23 cellular contexts compared by ENCODE assay signal in genomic region chr1:20726107-20726911, GRCh38. TPM values are rescaled to one million over a fixed set of nuclear protein-coding genes. Genes with fewer than 3 reads are reported as not detected.
A peak's percentile ranks its signal among the peaks of the same experiment; 100 is the strongest.
DNase-seq lines count a peak whose midpoint lies in the region; ATAC-seq and TF ChIP-seq lines count a peak whose summit lies in the region.
"Had no signal": no experiment of that assay in that cellular context is flagged by ENCODE, and none has a peak within 500 bp of the region (broad histone marks: within the 10 kb centered on the region; RNA-seq: fewer than 3 reads in every experiment).

No MANE protein-coding gene starts in this region.

- TF ChIP-seq POLR2A in sigmoid colon (IDR thresholded peaks at IDR 0.05) = no peak

- H3K4me1 ChIP-seq in SK-N-SH (ENCODE audit: control insufficient read depth in 1 of 2, insufficient read depth in 2 of 2, low read depth in 1 of 2, low read length in 1 of 2) (peaks cover 0 to 2% of the 10 kb centered on the region in 2 experiments; a peak in 1 of 4 replicates), sigmoid colon (peaks cover 0 to 2% (median 1%) of the 10 kb centered on the region in 4 donors)
- H3K4me1 ChIP-seq: BE2C, psoas muscle had no signal

- 95% methylated on average over 10 of the region's 25 CpGs for WGBS in SK-N-SH (ENCODE audit: low lambda C conversion rate)
- 70 to 87% methylated on average over 25 of the region's 25 CpGs for WGBS in sigmoid colon, 2 donors

- H3K27me3 ChIP-seq in SK-N-SH (ENCODE audit: insufficient read depth) = no peaks in the 10 kb centered on the region
- H3K27me3 ChIP-seq in sigmoid colon = peaks cover 3 to 16% (median 4%) of the 10 kb centered on the region in 3 donors
- H3K27me3 ChIP-seq: BE2C, thyroid gland had no signal

- CTCF ChIA-PET in SK-N-SH (lab: Yijun Ruan, JAX) = interaction anchor here (1.7 kb wide), 2 partner anchors 24 to 29 kb away, joined by 5 to 15 read pairs; no protein-coding TSS in a partner anchor

- no peak overlapping the region for H3K4me3 ChIP-seq in SK-N-SH (ENCODE audit: low read depth in 2 of 2, low read length in 1 of 2)
- no peak overlapping the region for H3K4me3 ChIP-seq in sigmoid colon
- H3K4me3 ChIP-seq: hepatocyte, psoas muscle, skin epidermis, thyroid gland had no signal

- no peak for TF ChIP-seq EP300 in SK-N-SH (IDR thresholded peaks at IDR 0.05; ENCODE audit: borderline replicate concordance in 1 of 2, low read depth in 1 of 2, low read length in 1 of 2)
- TF ChIP-seq EP300 in sigmoid colon (IDR thresholded peaks at IDR 0.05) = no peak

- H3K4me2 ChIP-seq in SK-N-SH = no peak overlapping the region
- H3K4me2 ChIP-seq: hepatocyte had no signal

- no peak overlapping the region for H2AFZ ChIP-seq in SK-N-SH (ENCODE audit: low read depth)
- H2AFZ ChIP-seq: hepatocyte had no signal

- H3K27ac ChIP-seq in SK-N-SH (ENCODE audit: low read depth in 2 of 2, low read length in 1 of 2) (no peak overlapping the region), sigmoid colon (no peak overlapping the region)
- H3K27ac ChIP-seq: hepatocyte, psoas muscle, skin epidermis, thyroid gland had no signal

- no peak for TF ChIP-seq RAD21 in SK-N-SH (IDR thresholded peaks at IDR 0.05; ENCODE audit: low read length)

- POLR2A ChIA-PET in SK-N-SH (lab: Yijun Ruan, JAX) = no interaction called here

- H3K9me2 ChIP-seq in SK-N-SH = no peaks in the 10 kb centered on the region

- no peaks in the 10 kb centered on the region for H4K20me1 ChIP-seq in SK-N-SH (ENCODE audit: insufficient read depth)

- no peaks in the 10 kb centered on the region for H3K9me3 ChIP-seq in SK-N-SH
- no peaks in the 10 kb centered on the region for H3K9me3 ChIP-seq in sigmoid colon
- H3K9me3 ChIP-seq: BE2C, psoas muscle, thyroid gland had no signal

- H3K36me3 ChIP-seq in SK-N-SH (replicated peaks in 1 of 2; ENCODE audit: control insufficient read depth in 1 of 2, insufficient read depth in 2 of 2, low read length in 1 of 2) (no peaks in the 10 kb centered on the region), sigmoid colon (no peaks in the 10 kb centered on the region)
- H3K36me3 ChIP-seq: BE2C, thyroid gland had no signal

- intact Hi-C loops in sigmoid colon (cut with DNase I) = no loop called here

- no peaks in the 10 kb centered on the region; the same call in 1 of the 2 replicates for H3K79me2 ChIP-seq in SK-N-SH (ENCODE audit: insufficient read depth)
- H3K79me2 ChIP-seq: hepatocyte had no signal

- ATAC-seq in SK-N-SH treated with all-trans-retinoic acid at 6 μM for 48 hours = no peak
- no peak for ATAC-seq in HG03039 (IDR thresholded peaks at IDR 0.05; ENCODE audit: unreplicated experiment)
- ATAC-seq: psoas muscle had no signal

- peak; percentile 21 for DNase-seq in SK-N-SH
- DNase-seq in NCI-H345 (lab: John Stamatoyannopoulos, UW) = peak; percentile 95
- DNase-seq in islet precursor cell = peak; percentile 49
- peak; percentile 62 for DNase-seq in sigmoid colon
- DNase-seq in NCI-H2081 (lab: John Stamatoyannopoulos, UW) = no peak
- DNase-seq in SIG-M5 (lab: John Stamatoyannopoulos, UW) = no peak
- DNase-seq: 8988T; activated CD4-positive, alpha-beta T cell treated with anti-CD3 and anti-CD28 coated beads, Interleukin-2, amount 50 U/mL, for 48 hours; activated T-cell treated with anti-CD3 and anti-CD28 coated beads, Interleukin-2, amount 50 U/mL, for 48 hours; BE2C; cerebellar nuclear complex; foreskin fibroblast; HFFc6; immature natural killer cell; NCI-H524; stimulated activated naive CD4-positive, alpha-beta T cell treated with Interleukin-2 at 50 U/mL for 16 hours had no signal

- no peak overlapping the region for H3K9ac ChIP-seq in SK-N-SH

- no peak for TF ChIP-seq CTCF in SK-N-SH (IDR thresholded peaks at IDR 0.05)
- TF ChIP-seq CTCF in sigmoid colon (IDR thresholded peaks at IDR 0.05) = no peak

- no peaks in the 10 kb centered on the region for H3F3A ChIP-seq in SK-N-SH (replicated peaks; ENCODE audit: insufficient read depth)

TF ChIP-seq in SK-N-SH, 30 proteins besides CTCF, POLR2A, EP300 and RAD21:
- TF ChIP-seq FOXM1 (IDR thresholded peaks at IDR 0.05; ENCODE audit: low read depth) (no peak), ZBTB33 (IDR thresholded peaks at IDR 0.05; ENCODE audit: borderline replicate concordance, low read depth) (no peak), TCF12 (IDR thresholded peaks at IDR 0.05) (no peak), YY1 (IDR thresholded peaks at IDR 0.05; ENCODE audit: low read depth) (no peak), EZH2phosphoT487 (IDR thresholded peaks at IDR 0.05; ENCODE audit: borderline replicate concordance, low read depth) (no peak)

TF ChIP-seq in SK-N-SH treated with all-trans-retinoic acid at 6 μM for 48 hours, 23 proteins besides CTCF, POLR2A, EP300 and RAD21:
- no peak for TF ChIP-seq RARB (CRISPR knock-in tag; IDR thresholded peaks at IDR 0.05)
- no peak for TF ChIP-seq ZFP30 (CRISPR knock-in tag; IDR thresholded peaks at IDR 0.05)
- no peak for TF ChIP-seq SNAI2 (CRISPR knock-in tag; IDR thresholded peaks at IDR 0.05)
- no peak for TF ChIP-seq POU6F1 (CRISPR knock-in tag; IDR thresholded peaks at IDR 0.05; ENCODE audit: borderline replicate concordance, low read depth)
- TF ChIP-seq, protein P1, sequence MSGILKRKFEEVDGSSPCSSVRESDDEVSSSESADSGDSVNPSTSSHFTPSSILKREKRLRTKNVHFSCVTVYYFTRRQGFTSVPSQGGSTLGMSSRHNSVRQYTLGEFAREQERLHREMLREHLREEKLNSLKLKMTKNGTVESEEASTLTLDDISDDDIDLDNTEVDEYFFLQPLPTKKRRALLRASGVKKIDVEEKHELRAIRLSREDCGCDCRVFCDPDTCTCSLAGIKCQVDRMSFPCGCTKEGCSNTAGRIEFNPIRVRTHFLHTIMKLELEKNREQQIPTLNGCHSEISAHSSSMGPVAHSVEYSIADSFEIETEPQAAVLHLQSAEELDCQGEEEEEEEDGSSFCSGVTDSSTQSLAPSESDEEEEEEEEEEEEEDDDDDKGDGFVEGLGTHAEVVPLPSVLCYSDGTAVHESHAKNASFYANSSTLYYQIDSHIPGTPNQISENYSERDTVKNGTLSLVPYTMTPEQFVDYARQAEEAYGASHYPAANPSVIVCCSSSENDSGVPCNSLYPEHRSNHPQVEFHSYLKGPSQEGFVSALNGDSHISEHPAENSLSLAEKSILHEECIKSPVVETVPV (CRISPR knock-in tag; IDR thresholded peaks at IDR 0.05) = no peak
- TF ChIP-seq, protein P2, sequence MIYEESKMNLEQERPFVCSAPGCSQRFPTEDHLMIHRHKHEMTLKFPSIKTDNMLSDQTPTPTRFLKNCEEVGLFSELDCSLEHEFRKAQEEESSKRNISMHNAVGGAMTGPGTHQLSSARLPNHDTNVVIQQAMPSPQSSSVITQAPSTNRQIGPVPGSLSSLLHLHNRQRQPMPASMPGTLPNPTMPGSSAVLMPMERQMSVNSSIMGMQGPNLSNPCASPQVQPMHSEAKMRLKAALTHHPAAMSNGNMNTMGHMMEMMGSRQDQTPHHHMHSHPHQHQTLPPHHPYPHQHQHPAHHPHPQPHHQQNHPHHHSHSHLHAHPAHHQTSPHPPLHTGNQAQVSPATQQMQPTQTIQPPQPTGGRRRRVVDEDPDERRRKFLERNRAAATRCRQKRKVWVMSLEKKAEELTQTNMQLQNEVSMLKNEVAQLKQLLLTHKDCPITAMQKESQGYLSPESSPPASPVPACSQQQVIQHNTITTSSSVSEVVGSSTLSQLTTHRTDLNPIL (CRISPR knock-in tag; IDR thresholded peaks at IDR 0.05; ENCODE audit: low read depth) = no peak
- TF ChIP-seq TCF4 (CRISPR knock-in tag; IDR thresholded peaks at IDR 0.05; ENCODE audit: borderline replicate concordance) = no peak
- TF ChIP-seq ZC3H10 (CRISPR knock-in tag; IDR thresholded peaks at IDR 0.05) = no peak

RNA-seq across cellular contexts. Expression of gene SH2D5, which starts 6.2 kb away (rescaled TPM):
- 6.1 and 6.5 TPM in 2 replicates for polyA plus RNA-seq in SK-N-SH (2012; rRNA removed)
- polyA plus RNA-seq in SK-N-SH (2012; cell fraction: cytosol; rRNA removed) = 3.2 and 4.1 TPM in 2 replicates
- 28.8 and 30.4 TPM in 2 replicates for polyA plus RNA-seq in SK-N-SH (2012; cell fraction: nucleus; rRNA removed)
- total RNA-seq in sigmoid colon = under 1 TPM in 3 of 4 donors, not detected in 1; 0.14 to 0.55 (median 0.36) TPM
- under 1 TPM in 2 of 3 donors, not detected in 1; under 0.01 to 0.09 TPM for polyA plus RNA-seq in sigmoid colon
- polyA plus RNA-seq: immature natural killer cell had no signal

RNA-seq across cellular contexts. Expression of gene KIF17, which starts 8.5 kb away (rescaled TPM):
- polyA plus RNA-seq in SK-N-SH (2012; rRNA removed) (4.1 and 4.3 TPM in 2 replicates), sigmoid colon (1 to 10 TPM in 2 of 3 donors, under 1 TPM in 1; 0.69 to 2.4 (median 1.3) TPM)
- 2.2 and 4.1 TPM in 2 replicates for polyA plus RNA-seq in SK-N-SH (2012; cell fraction: cytosol; rRNA removed)
- 7.7 and 9.5 TPM in 2 replicates for polyA plus RNA-seq in SK-N-SH (2012; cell fraction: nucleus; rRNA removed)
- total RNA-seq in sigmoid colon = 1 to 10 TPM in 3 of 4 donors, under 1 TPM in 1; 0.54 to 2.2 (median 1.5) TPM
- total RNA-seq: RPMI7951 had no signal

Comparison
In these comparisons a context has a peak if more than half of its experiments do, and no peak if none do; other contexts are left out.
1. DNase-seq: peak in SK-N-SH (single experiment), NCI-H345 (single experiment), islet precursor cell (single experiment) and sigmoid colon (single experiment); none in NCI-H2081 (0 of 2) and SIG-M5 (single experiment).